In genomic region chr11:118437046-118437735, GRCh38 we compare ENCODE assay signal across 1 cellular context.
TF ChIP-seq lines count a peak whose summit lies in the region.

No MANE protein-coding gene starts in this region.

TF ChIP-seq in HEK293, 187 proteins besides CTCF, POLR2A, EP300 and RAD21 (continued from another document):
- TF ChIP-seq ZBTB10 (tag by site-specific recombination; IDR thresholded peaks at IDR 0.05): peak; percentile 89
- TF ChIP-seq ZNF398 (tag by site-specific recombination; IDR thresholded peaks at IDR 0.05): peak; percentile 94
- peak; percentile 68 for TF ChIP-seq PATZ1 (tag by site-specific recombination; IDR thresholded peaks at IDR 0.05)
- no peak for TF ChIP-seq PBX3 (CRISPR knock-in tag; IDR thresholded peaks at IDR 0.05)
- TF ChIP-seq ZNF341 (tag by site-specific recombination; IDR thresholded peaks at IDR 0.05; ENCODE audit: low read depth): peak; percentile 32; the same call in 1 of the 2 replicates
- peak; percentile 82 for TF ChIP-seq ATF2 (tag by site-specific recombination; IDR thresholded peaks at IDR 0.05; ENCODE audit: low read depth)
- TF ChIP-seq ZNF830 (tag by site-specific recombination; IDR thresholded peaks at IDR 0.05; ENCODE audit: low read depth): no peak
- TF ChIP-seq ZNF280D (tag by site-specific recombination; IDR thresholded peaks at IDR 0.05): no peak
- 0 out of 2 replicates have a peak, but pooled peaks have one; percentile 2 for TF ChIP-seq ZBTB17 (tag by site-specific recombination; IDR thresholded peaks at IDR 0.05)
- peak; percentile 95 for TF ChIP-seq ZBTB48 (tag by site-specific recombination; IDR thresholded peaks at IDR 0.05)
- TF ChIP-seq KLF8 (tag by site-specific recombination; IDR thresholded peaks at IDR 0.05): peak; percentile 36; the same call in 1 of the 2 replicates
- TF ChIP-seq SP2 (tag by site-specific recombination; IDR thresholded peaks at IDR 0.05): peak; percentile 58
- TF ChIP-seq ZBTB20 (tag by site-specific recombination; IDR thresholded peaks at IDR 0.05): peak; percentile 76
- peak; percentile 62 for TF ChIP-seq SP3 (tag by site-specific recombination; IDR thresholded peaks at IDR 0.05)
- TF ChIP-seq IKZF3 (tag by site-specific recombination; IDR thresholded peaks at IDR 0.05): peak; percentile 46
- peak; percentile 42; the same call in 1 of the 2 replicates for TF ChIP-seq ZNF600 (tag by site-specific recombination; IDR thresholded peaks at IDR 0.05)
- TF ChIP-seq ZXDB (tag by site-specific recombination; IDR thresholded peaks at IDR 0.05): peak; percentile 93
- no peak for TF ChIP-seq ZSCAN5A (tag by site-specific recombination; IDR thresholded peaks at IDR 0.05)
- peak; percentile 61 for TF ChIP-seq WT1 (tag by site-specific recombination; IDR thresholded peaks at IDR 0.05)
- peak; percentile 44; the same call in 1 of the 2 replicates for TF ChIP-seq ZNF335 (tag by site-specific recombination; conservative IDR thresholded peaks at IDR 0.05)
- TF ChIP-seq PRDM10 (tag by site-specific recombination; IDR thresholded peaks at IDR 0.05): peak; percentile 66
